Comparison of ENCODE assay signal across 2 cellular contexts in genomic region chr5:31598640-31599611, GRCh38.
TF ChIP-seq lines count a peak whose summit lies in the region.

No MANE protein-coding gene starts in this region.

TF ChIP-seq in K562, 482 proteins besides CTCF, POLR2A, EP300 and RAD21:
- TF ChIP-seq TAF15 (IDR thresholded peaks at IDR 0.05; ENCODE audit: low read depth, low read length) = no peak
- peak; percentile 94 for TF ChIP-seq SPI1 (IDR thresholded peaks at IDR 0.05; ENCODE audit: borderline replicate concordance, low read depth, low read length)

TF ChIP-seq in SK-N-SH treated with all-trans-retinoic acid at 6 μM for 48 hours, 23 proteins besides CTCF, POLR2A, EP300 and RAD21:
- TF ChIP-seq CSDC2 (CRISPR knock-in tag; IDR thresholded peaks at IDR 0.05) (no peak), BACH2 (CRISPR knock-in tag; IDR thresholded peaks at IDR 0.05; ENCODE audit: borderline replicate concordance) (no peak), ZC3H10 (CRISPR knock-in tag; IDR thresholded peaks at IDR 0.05) (no peak), PATZ1 (CRISPR knock-in tag; IDR thresholded peaks at IDR 0.05; ENCODE audit: borderline replicate concordance) (no peak), CSRNP3 (CRISPR knock-in tag; IDR thresholded peaks at IDR 0.05) (no peak), SNAI2 (CRISPR knock-in tag; IDR thresholded peaks at IDR 0.05) (no peak), TCF4 (CRISPR knock-in tag; IDR thresholded peaks at IDR 0.05; ENCODE audit: borderline replicate concordance) (no peak), RARB (CRISPR knock-in tag; IDR thresholded peaks at IDR 0.05) (no peak), ZNF70 (CRISPR knock-in tag; IDR thresholded peaks at IDR 0.05) (no peak), ESRRG (CRISPR knock-in tag; IDR thresholded peaks at IDR 0.05) (no peak), ZFP30 (CRISPR knock-in tag; IDR thresholded peaks at IDR 0.05) (no peak), OSR1 (CRISPR knock-in tag; IDR thresholded peaks at IDR 0.05) (no peak), TOX (CRISPR knock-in tag; IDR thresholded peaks at IDR 0.05; ENCODE audit: borderline replicate concordance) (no peak), ZNF565 (CRISPR knock-in tag; conservative IDR thresholded peaks at IDR 0.05; ENCODE audit: low read depth) (no peak), ZFP3 (CRISPR knock-in tag; IDR thresholded peaks at IDR 0.05) (no peak), ZNF8 (CRISPR knock-in tag; IDR thresholded peaks at IDR 0.05) (no peak), ARNTL (CRISPR knock-in tag; IDR thresholded peaks at IDR 0.05; ENCODE audit: borderline replicate concordance, low read depth) (no peak), ISL1 (CRISPR knock-in tag; IDR thresholded peaks at IDR 0.05) (no peak), GLIS3 (CRISPR knock-in tag; IDR thresholded peaks at IDR 0.05) (no peak)
- TF ChIP-seq, protein P1, sequence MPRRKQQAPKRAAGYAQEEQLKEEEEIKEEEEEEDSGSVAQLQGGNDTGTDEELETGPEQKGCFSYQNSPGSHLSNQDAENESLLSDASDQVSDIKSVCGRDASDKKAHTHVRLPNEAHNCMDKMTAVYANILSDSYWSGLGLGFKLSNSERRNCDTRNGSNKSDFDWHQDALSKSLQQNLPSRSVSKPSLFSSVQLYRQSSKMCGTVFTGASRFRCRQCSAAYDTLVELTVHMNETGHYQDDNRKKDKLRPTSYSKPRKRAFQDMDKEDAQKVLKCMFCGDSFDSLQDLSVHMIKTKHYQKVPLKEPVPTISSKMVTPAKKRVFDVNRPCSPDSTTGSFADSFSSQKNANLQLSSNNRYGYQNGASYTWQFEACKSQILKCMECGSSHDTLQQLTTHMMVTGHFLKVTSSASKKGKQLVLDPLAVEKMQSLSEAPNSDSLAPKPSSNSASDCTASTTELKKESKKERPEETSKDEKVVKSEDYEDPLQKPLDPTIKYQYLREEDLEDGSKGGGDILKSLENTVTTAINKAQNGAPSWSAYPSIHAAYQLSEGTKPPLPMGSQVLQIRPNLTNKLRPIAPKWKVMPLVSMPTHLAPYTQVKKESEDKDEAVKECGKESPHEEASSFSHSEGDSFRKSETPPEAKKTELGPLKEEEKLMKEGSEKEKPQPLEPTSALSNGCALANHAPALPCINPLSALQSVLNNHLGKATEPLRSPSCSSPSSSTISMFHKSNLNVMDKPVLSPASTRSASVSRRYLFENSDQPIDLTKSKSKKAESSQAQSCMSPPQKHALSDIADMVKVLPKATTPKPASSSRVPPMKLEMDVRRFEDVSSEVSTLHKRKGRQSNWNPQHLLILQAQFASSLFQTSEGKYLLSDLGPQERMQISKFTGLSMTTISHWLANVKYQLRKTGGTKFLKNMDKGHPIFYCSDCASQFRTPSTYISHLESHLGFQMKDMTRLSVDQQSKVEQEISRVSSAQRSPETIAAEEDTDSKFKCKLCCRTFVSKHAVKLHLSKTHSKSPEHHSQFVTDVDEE (CRISPR knock-in tag; IDR thresholded peaks at IDR 0.05) = no peak
